8 cellular contexts compared by ENCODE assay signal in genomic region chr9:119227422-119227821, GRCh38.
"Had no signal": no experiment of that assay in that cellular context is flagged by ENCODE, and none has a peak within 500 bp of the region (broad histone marks: within the 10 kb centered on the region; RNA-seq: fewer than 3 reads in every experiment).

No MANE protein-coding gene starts in this region.

- DNase-seq: IMR-90, KBM-7, KG1 had no signal

- H3K36me3 Mint-ChIP-seq: IgD-negative memory B cell had no signal

- H3K4me2 ChIP-seq: KMS-11 had no signal

- H3K27ac ChIP-seq: HL-60, KMS-11 had no signal

- H3K27ac Mint-ChIP-seq: IgD-negative memory B cell had no signal

- H3K4me3 ChIP-seq: K562 had no signal

- ATAC-seq: HepG2, K562 had no signal

- H3K9ac ChIP-seq: KMS-11 had no signal
